In the genomic region with DNA sequence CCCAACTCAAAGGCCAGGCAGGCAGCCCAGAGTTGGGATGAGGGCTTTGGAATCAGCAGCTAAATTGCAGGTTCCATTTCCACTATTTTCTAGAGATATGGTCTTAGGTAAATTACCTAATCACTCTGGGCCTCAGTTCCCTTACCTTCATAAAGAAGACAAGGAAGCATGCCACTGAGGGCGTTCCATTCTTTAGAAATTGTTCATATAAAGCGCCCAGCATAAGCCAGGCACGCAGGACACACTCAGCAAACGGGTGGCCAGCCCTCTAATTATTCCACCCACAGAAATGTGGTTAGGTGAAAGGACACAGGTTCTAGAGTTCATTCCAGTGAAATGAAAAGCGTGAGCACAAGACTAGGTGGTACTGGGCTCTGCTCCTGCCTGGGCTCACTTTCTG, we compare ENCODE assay signal across 1 cellular context.
TF ChIP-seq lines count a peak whose summit lies in the region.

No MANE protein-coding gene starts in this region.

TF ChIP-seq in GM23338, 12 proteins besides CTCF, POLR2A, EP300 and RAD21 (continued from another document):
- TF ChIP-seq ZNF462 (CRISPR knock-in tag; IDR thresholded peaks at IDR 0.05): no peak
- no peak for TF ChIP-seq CREB1 (CRISPR knock-in tag; IDR thresholded peaks at IDR 0.05; ENCODE audit: low read depth)
- TF ChIP-seq POLR2AphosphoS5 (IDR thresholded peaks at IDR 0.05; ENCODE audit: low read depth): no peak
- TF ChIP-seq, protein P1, sequence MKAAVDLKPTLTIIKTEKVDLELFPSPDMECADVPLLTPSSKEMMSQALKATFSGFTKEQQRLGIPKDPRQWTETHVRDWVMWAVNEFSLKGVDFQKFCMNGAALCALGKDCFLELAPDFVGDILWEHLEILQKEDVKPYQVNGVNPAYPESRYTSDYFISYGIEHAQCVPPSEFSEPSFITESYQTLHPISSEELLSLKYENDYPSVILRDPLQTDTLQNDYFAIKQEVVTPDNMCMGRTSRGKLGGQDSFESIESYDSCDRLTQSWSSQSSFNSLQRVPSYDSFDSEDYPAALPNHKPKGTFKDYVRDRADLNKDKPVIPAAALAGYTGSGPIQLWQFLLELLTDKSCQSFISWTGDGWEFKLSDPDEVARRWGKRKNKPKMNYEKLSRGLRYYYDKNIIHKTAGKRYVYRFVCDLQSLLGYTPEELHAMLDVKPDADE (IDR thresholded peaks at IDR 0.05): no peak
- TF ChIP-seq NANOG (IDR thresholded peaks at IDR 0.05; ENCODE audit: borderline replicate concordance): no peak
- TF ChIP-seq JUNB (IDR thresholded peaks at IDR 0.05; ENCODE audit: unreplicated experiment): no peak
- no peak for TF ChIP-seq ZNF331 (CRISPR knock-in tag; IDR thresholded peaks at IDR 0.05; ENCODE audit: low read depth)
- no peak for TF ChIP-seq STAT1 (IDR thresholded peaks at IDR 0.05; ENCODE audit: unreplicated experiment)
